ENCODE assay signal across 13 cellular contexts in the genomic region with DNA sequence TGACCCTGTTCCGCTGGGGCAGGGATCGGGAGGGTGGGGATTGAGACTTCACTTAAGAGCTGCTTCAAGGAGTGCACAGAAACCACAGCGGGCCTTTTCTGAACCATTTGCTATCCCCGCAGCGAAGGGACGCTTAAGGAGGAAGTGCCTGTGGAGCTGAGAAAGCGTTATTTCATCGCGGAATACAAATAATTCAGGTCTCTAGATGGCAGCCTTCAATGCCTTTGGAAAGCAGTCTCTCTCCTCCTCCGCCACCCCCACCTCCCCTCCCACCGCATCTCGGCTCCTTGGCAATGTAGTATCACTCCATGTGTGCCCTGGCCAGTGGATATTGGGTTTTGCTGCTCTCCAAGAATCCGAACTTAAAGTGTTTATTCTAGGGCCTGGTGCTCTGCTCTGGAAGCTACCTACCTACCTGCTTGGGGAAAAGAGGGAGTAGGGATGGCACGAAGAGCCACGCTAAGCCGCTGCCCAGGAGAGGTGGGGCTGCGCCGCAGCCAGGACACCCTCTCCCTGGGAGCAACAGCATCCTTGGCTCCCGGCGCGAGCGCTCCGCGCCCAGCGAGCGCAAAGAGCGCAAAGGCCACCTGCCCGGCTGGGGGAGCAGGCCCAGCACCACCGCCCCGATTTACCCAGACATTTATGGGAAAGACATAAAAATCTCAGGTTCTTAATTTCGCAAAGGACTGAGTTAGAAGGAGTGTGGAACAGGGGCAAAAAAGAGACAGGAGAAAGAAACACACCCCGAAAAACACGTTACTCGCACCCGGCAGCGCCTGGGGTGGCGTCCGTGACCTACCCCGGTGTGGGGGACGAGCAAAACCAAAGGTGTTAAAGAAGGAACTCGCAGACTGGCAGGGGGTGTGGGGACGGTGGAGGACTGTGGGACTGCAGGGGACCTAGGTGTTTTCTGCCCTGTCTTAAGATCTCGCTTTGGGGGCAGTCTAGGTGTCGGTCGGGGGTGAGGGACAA. TPM values are rescaled to one million over a fixed set of nuclear protein-coding genes. Genes with fewer than 3 reads are reported as not detected.
DNase-seq lines count a peak whose midpoint lies in the region; ATAC-seq, FAIRE-seq and TF ChIP-seq lines count a peak whose summit lies in the region.
"Had no signal": no experiment of that assay in that cellular context is flagged by ENCODE, and none has a peak within 500 bp of the region (broad histone marks: within the 10 kb centered on the region; RNA-seq: fewer than 3 reads in every experiment).

No MANE protein-coding gene starts in this region.

- in situ Hi-C loops in GM23248 (cut with MboI) (no loop called here), HAP-1 (cut with MboI; ENCODE audit: low sequenced_read_pairs) (no loop called here)

- no peak overlapping the region for H3K4me3 Mint-ChIP-seq in activated CD4-positive, alpha-beta T cell treated with anti-CD3 and anti-CD28 coated beads for 36 hours

- H3K4me1 Mint-ChIP-seq in activated CD4-positive, alpha-beta T cell treated with anti-CD3 and anti-CD28 coated beads for 36 hours: no peaks in the 10 kb centered on the region

- H3K9me3 ChIP-seq in GM23248 (ENCODE audit: low read depth): no peaks in the 10 kb centered on the region
- H3K9me3 ChIP-seq in heart right ventricle: peaks cover 0 to 14% (median 4%) of the 10 kb centered on the region in 11 donors
- no peaks in the 10 kb centered on the region for H3K9me3 ChIP-seq in HAP-1
- H3K9me3 ChIP-seq in small intestine (ENCODE audit: control insufficient read depth, low read depth): no peaks in the 10 kb centered on the region
- H3K9me3 ChIP-seq: pancreas, uterus had no signal

- H3K27me3 ChIP-seq in GM23248 (replicated peaks; ENCODE audit: insufficient read depth) (peaks cover 28% of the 10 kb centered on the region), heart right ventricle (peaks cover 0 to 33% (median 11%) of the 10 kb centered on the region in 7 donors), HAP-1 (ENCODE audit: low read depth) (no peaks in the 10 kb centered on the region; the same call in 1 of the 2 replicates), small intestine (ENCODE audit: control insufficient read depth in 2 of 2, insufficient read depth in 2 of 2, low read length in 2 of 2) (peaks cover 6 to 15% of the 10 kb centered on the region in 2 donors)
- H3K27me3 ChIP-seq: uterus had no signal

- H3K36me3 ChIP-seq in GM23248 (ENCODE audit: low read depth) (no peaks in the 10 kb centered on the region), heart right ventricle (no peaks in the 10 kb centered on the region), HAP-1 (replicated peaks) (no peaks in the 10 kb centered on the region), small intestine (ENCODE audit: control insufficient read depth in 2 of 2, insufficient read depth in 2 of 2, low read length in 2 of 2) (no peaks in the 10 kb centered on the region)
- H3K36me3 ChIP-seq: pancreas, uterus had no signal

- peak overlapping the region; percentile 68 for H3K4me2 ChIP-seq in GM23248 (ENCODE audit: unreplicated experiment)

- no peaks in the 10 kb centered on the region for H4K20me1 ChIP-seq in GM23248 (ENCODE audit: insufficient read depth)

- H3K4me3 ChIP-seq in GM23248 (peak overlapping the region; percentile 59), heart right ventricle (peak overlapping the region; percentile 47 to 66 (median 55)), HAP-1 (no peak overlapping the region), small intestine (ENCODE audit: low read depth in 1 of 2, low read length in 2 of 2) (no peak overlapping the region)
- H3K4me3 ChIP-seq: pancreas, uterus had no signal

- DNase-seq in GM23248 (peak; percentile 20), NCI-H524 (lab: John Stamatoyannopoulos, UW) (peak; percentile 57 to 69), heart right ventricle (peak; percentile 39 to 41), posterior cingulate gyrus (peak in 7 of 10 donors; percentile 6 to 80 (median 27)), HAP-1 (ENCODE audit: low spot score in 2 of 2) (no peak), small intestine (no peak)
- no peak for DNase-seq in activated CD4-positive, alpha-beta T cell treated with anti-CD3 and anti-CD28 coated beads for 36 hours
- DNase-seq: activated CD8-positive, alpha-beta memory T cell treated with anti-CD3 and anti-CD28 coated beads for 24 hours; NCI-H2029 treated with DMSO at 0.1 percent for 48 hours; uterus had no signal

- no peak overlapping the region for H2AFZ ChIP-seq in GM23248

- H3F3A ChIP-seq in GM23248 (ENCODE audit: insufficient read depth): no peaks in the 10 kb centered on the region

- H3K4me1 ChIP-seq in GM23248 (ENCODE audit: insufficient read depth): no peaks in the 10 kb centered on the region
- peaks cover 0 to under 1% (median 0%) of the 10 kb centered on the region in 9 donors for H3K4me1 ChIP-seq in heart right ventricle
- H3K4me1 ChIP-seq in HAP-1: no peaks in the 10 kb centered on the region
- no peaks in the 10 kb centered on the region for H3K4me1 ChIP-seq in small intestine (ENCODE audit: control insufficient read depth in 2 of 2, insufficient read depth in 1 of 2, low read depth in 1 of 2, low read length in 1 of 2)
- H3K4me1 ChIP-seq: pancreas, uterus had no signal

- H3K9me3 Mint-ChIP-seq in activated CD4-positive, alpha-beta T cell treated with anti-CD3 and anti-CD28 coated beads for 36 hours (ENCODE audit: low read depth): peaks cover 4% of the 10 kb centered on the region

- WGBS in GM23248 (ENCODE audit: low coverage in 1 of 2, low lambda C conversion rate in 2 of 2, missing lambda C conversion rate in 2 of 2), 2 experiments: 2% methylated on average over 43 to 45 of the region's 45 CpGs
- WGBS in heart right ventricle, 2 donors: 1 to 2% methylated on average over 45 of the region's 45 CpGs
- WGBS in small intestine, 3 donors: 6 to 18% (median 9%) methylated on average over 45 of the region's 45 CpGs

- peak in 3 of 9 donors; percentile 22 to 23 (median 22) for TF ChIP-seq CTCF in heart right ventricle (IDR thresholded peaks at IDR 0.05)

- H3K27ac ChIP-seq in GM23248 (no peak overlapping the region), heart right ventricle (peak overlapping the region; percentile 36 to 87 (median 80)), small intestine (ENCODE audit: low read depth in 1 of 2, low read length in 1 of 2) (no peak overlapping the region)
- H3K27ac ChIP-seq: epithelial cell of prostate, pancreas, uterus had no signal

- H3K79me2 ChIP-seq in GM23248 (ENCODE audit: insufficient read depth): no peaks in the 10 kb centered on the region

- POLR2A ChIA-PET in activated CD4-positive, alpha-beta T cell treated with anti-CD3 and anti-CD28 coated beads for 36 hours (lab: Charles Lee): no interaction called here

- CTCF ChIA-PET in activated CD4-positive, alpha-beta T cell treated with anti-CD3 and anti-CD28 coated beads for 36 hours (lab: Charles Lee): interaction anchor here (0.6 kb wide), 1 partner anchor 134 kb away, joined by 4 read pairs; no protein-coding TSS in a partner anchor

- peak; percentile 49 to 81 (median 70) for ATAC-seq in heart right ventricle
- ATAC-seq in activated CD4-positive, alpha-beta T cell treated with anti-CD3 and anti-CD28 coated beads for 36 hours: no peak
- ATAC-seq: pancreas had no signal

- no peak for FAIRE-seq in small intestine (lab: Jason Lieb, UNC)
- FAIRE-seq: pancreas had no signal

- H3K9ac ChIP-seq in GM23248: no peak overlapping the region

- no peaks in the 10 kb centered on the region for H3K36me3 Mint-ChIP-seq in activated CD4-positive, alpha-beta T cell treated with anti-CD3 and anti-CD28 coated beads for 36 hours (ENCODE audit: low read depth)

- H3K27ac Mint-ChIP-seq in activated CD4-positive, alpha-beta T cell treated with anti-CD3 and anti-CD28 coated beads for 36 hours: no peak overlapping the region

- intact Hi-C loops in heart right ventricle (cut with DNase I): loop anchor here in 8 of 10 donors (2.0 to 10.0 kb wide), 8 partner anchors 134 to 477 kb away; no protein-coding TSS in a partner anchor
- intact Hi-C loops in posterior cingulate gyrus (cut with DNase I): no loop called here
- intact Hi-C loops in activated CD4-positive, alpha-beta T cell treated with anti-CD3 and anti-CD28 coated beads for 36 hours (cut with DNase I, micrococcal nuclease): no loop called here

- peaks cover 9% of the 10 kb centered on the region for H3K27me3 Mint-ChIP-seq in activated CD4-positive, alpha-beta T cell treated with anti-CD3 and anti-CD28 coated beads for 36 hours

- no peaks in the 10 kb centered on the region for H3K9me2 ChIP-seq in GM23248 (ENCODE audit: insufficient read depth)

RNA-seq across cellular contexts. Expression of gene SPHKAP, which starts 1.1 kb away (rescaled TPM):
- total RNA-seq in GM23248 (2014; rRNA removed; shearing (Covaris generic)): 0.13 and 0.32 TPM in 2 replicates
- polyA plus RNA-seq in GM23248 (2016; fragmentation: Nextera tagmentation; extraction: Ambion mirVana) (0.04 and 0.06 TPM in 2 replicates), heart right ventricle (10 to 100 TPM in 1 of 2 donors, 1 to 10 TPM in 1; 4.7 to 14.6 TPM), small intestine (under 1 TPM in 2 of 3 donors, not detected in 1; 0.01 to 0.27 TPM)
- 100 to 1,000 TPM in 7 of 10 donors, 10 to 100 TPM in 3; 70.9 to 151 (median 109) TPM for total RNA-seq in heart right ventricle
- not detected for total RNA-seq in activated CD4-positive, alpha-beta T cell treated with anti-CD3 and anti-CD28 coated beads for 36 hours
- total RNA-seq: Daoy had no signal

Comparison
In these comparisons a context has a peak if more than half of its experiments do, and no peak if none do; other contexts are left out.
1. DNase-seq: peak in GM23248 (single experiment), NCI-H524 (2 of 2), heart right ventricle (2 of 2) and posterior cingulate gyrus (7 of 10); none in HAP-1 (0 of 2), small intestine (single experiment) and activated CD4-positive, alpha-beta T cell treated with anti-CD3 and anti-CD28 coated beads for 36 hours (single experiment).
2. H3K27ac ChIP-seq: peak in heart right ventricle (10 of 10); none in GM23248 (single experiment) and small intestine (0 of 2).
3. H3K4me3 ChIP-seq: peak in GM23248 (single experiment) and heart right ventricle (10 of 10); none in HAP-1 (single experiment) and small intestine (0 of 2).
4. RNA of gene SPHKAP, which starts 1.1 kb away (total RNA-seq): 70.9 to 151 TPM in heart right ventricle; 0.13 to 0.32 TPM in GM23248 and not detected in activated CD4-positive, alpha-beta T cell treated with anti-CD3 and anti-CD28 coated beads for 36 hours; every median in the first group is over 10 times any median in the second.
5. intact Hi-C loops: an anchor here in heart right ventricle (2.0 to 10.0 kb wide); none called in posterior cingulate gyrus and activated CD4-positive, alpha-beta T cell treated with anti-CD3 and anti-CD28 coated beads for 36 hours.